In genomic region chr10:1737222-1738061, GRCh38 we compare ENCODE assay signal across 8 cellular contexts. TPM values are rescaled to one million over a fixed set of nuclear protein-coding genes. Genes with fewer than 3 reads are reported as not detected.
A peak's percentile ranks its signal among the peaks of the same experiment; 100 is the strongest.
DNase-seq lines count a peak whose midpoint lies in the region; ATAC-seq and TF ChIP-seq lines count a peak whose summit lies in the region.

TSS of gene ADARB2 (minus strand) at chr10:1737525.

- H3K4me3 Mint-ChIP-seq in nephron = peak within 1 kb of the TSS; percentile 77 to 89 (median 85)

- no peak within 1 kb of the TSS for H3K27ac ChIP-seq in coronary artery

- H3K4me1 Mint-ChIP-seq in nephron = peaks cover 15% of the 10 kb centered on the region

- ATAC-seq in GM18867 (IDR thresholded peaks at IDR 0.05; ENCODE audit: unreplicated experiment) (peak; percentile 68), HG02970 (IDR thresholded peaks at IDR 0.05; ENCODE audit: low FRiP score, unreplicated experiment) (peak; percentile 66)

- H3K36me3 Mint-ChIP-seq in nephron (ENCODE audit: low read depth) = no peaks in the 10 kb centered on the region

- H3K4me3 ChIP-seq in BE2C (ENCODE audit: low read depth, low read length) = no peak within 1 kb of the TSS
- peak within 1 kb of the TSS; percentile 39 for H3K4me3 ChIP-seq in coronary artery

- peak; percentile 53 for DNase-seq in BE2C
- DNase-seq in NCI-H460 (ENCODE audit: extremely low read depth, low read depth) = peak; percentile 81
- DNase-seq in coronary artery (ENCODE audit: low spot score) = no peak
- DNase-seq in ureter (ENCODE audit: low spot score) = no peak
- DNase-seq in NK-92 treated with Interleukin-12 subunit alpha and Interleukin-12 subunit beta, amount 100 ng/mL, for 24 hours (lab: John Stamatoyannopoulos, UW) = no peak

- no peaks in the 10 kb centered on the region for H3K4me1 ChIP-seq in BE2C

- H3K27ac Mint-ChIP-seq in nephron = no peak within 1 kb of the TSS

- no peaks in the 10 kb centered on the region for H3K36me3 ChIP-seq in BE2C

- no peaks in the 10 kb centered on the region for H3K9me3 Mint-ChIP-seq in nephron

- H3K27me3 Mint-ChIP-seq in nephron (ENCODE audit: low read depth) = peaks cover 96% of the 10 kb centered on the region

- H3K27me3 ChIP-seq in BE2C = peaks cover 72% of the 10 kb centered on the region

- TF ChIP-seq CTCF in BE2C (IDR thresholded peaks at IDR 0.05; ENCODE audit: low read depth, low read length) (no peak), coronary artery (IDR thresholded peaks at IDR 0.05) (no peak), nephron (IDR thresholded peaks at IDR 0.05; ENCODE audit: unreplicated experiment in 3 of 3) (no peak)

- H3K9me3 ChIP-seq in BE2C = no peaks in the 10 kb centered on the region

RNA-seq across cellular contexts. Expression of gene ADARB2, which starts in this region (rescaled TPM):
- polyA plus RNA-seq in BE2C (2012; ENCODE audit: insufficient read depth, insufficient read length, low read depth) = 0.19 TPM
- 1.6 and 1.9 TPM in 2 replicates for total RNA-seq in NCI-H460 (2014; rRNA removed; shearing (Covaris generic))
- 1.3 and 2.1 TPM in 2 replicates for polyA plus RNA-seq in NCI-H460 (2014; cell fraction: nucleus; rRNA removed)
- not detected for total RNA-seq in ureter

Comparison
In these comparisons a context has a peak if more than half of its experiments do, and no peak if none do; other contexts are left out.
1. DNase-seq: peak in BE2C (single experiment) and NCI-H460 (single experiment); none in coronary artery (single experiment), ureter (single experiment) and NK-92 treated with Interleukin-12 subunit alpha and Interleukin-12 subunit beta, amount 100 ng/mL, for 24 hours (single experiment).